ENCODE assay signal across 8 cellular contexts in the genomic region with DNA sequence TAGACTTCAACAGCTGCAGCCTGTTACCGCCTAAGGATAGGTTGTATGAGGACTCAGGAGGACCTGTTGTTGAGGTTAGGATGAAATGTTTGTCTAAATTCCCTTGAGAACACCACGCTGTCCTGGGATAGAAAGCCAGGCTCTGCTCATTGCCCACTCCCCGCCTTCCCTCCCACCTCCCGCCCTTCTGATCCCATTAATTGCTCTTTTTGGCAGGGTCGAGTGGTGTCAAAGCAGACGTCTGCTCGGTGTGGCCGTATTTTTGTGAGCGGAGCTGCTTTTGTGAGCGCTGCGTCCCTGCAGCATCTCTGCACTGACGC.
DNase-seq lines count a peak whose midpoint lies in the region; ATAC-seq and TF ChIP-seq lines count a peak whose summit lies in the region.

No MANE protein-coding gene starts in this region.

- TF ChIP-seq CTCF in H9 (conservative IDR thresholded peaks at IDR 0.05): no peak
- TF ChIP-seq CTCF in WERI-Rb-1 (IDR thresholded peaks at IDR 0.05; ENCODE audit: low read depth, low read length): no peak
- TF ChIP-seq CTCF in gastrocnemius medialis (IDR thresholded peaks at IDR 0.05 in 4 of 5, conservative IDR thresholded peaks at IDR 0.05 in 1 of 5): no peak

- peaks cover 48% of the 10 kb centered on the region for H3K27me3 Mint-ChIP-seq in H9 (ENCODE audit: low read depth)

- H3K56ac ChIP-seq in H9 (ENCODE audit: insufficient read length, low read depth, low read length): no peak overlapping the region

- H3K27me3 ChIP-seq in H9 (ENCODE audit: insufficient read depth, low read length) (peaks cover 3% of the 10 kb centered on the region; the same call in 1 of the 2 replicates), WERI-Rb-1 (ENCODE audit: insufficient read depth, low read depth, severe bottlenecking) (no peaks in the 10 kb centered on the region), gastrocnemius medialis (peaks cover 16 to 30% (median 19%) of the 10 kb centered on the region in 3 donors)

- peaks cover 0 to 13% (median 5%) of the 10 kb centered on the region in 3 experiments; a peak in 2 of 7 replicates for H3K36me3 Mint-ChIP-seq in H9 (ENCODE audit: insufficient read depth in 1 of 3, low read depth in 3 of 3)

- H2BK120ac ChIP-seq in H9 (ENCODE audit: low read depth, low read length, poor library complexity, severe bottlenecking): no peak overlapping the region

- H3K4me3 ChIP-seq in WERI-Rb-1 (ENCODE audit: low read depth, low read length): peak overlapping the region; percentile 44
- peak overlapping the region; percentile 34 to 57 (median 49) for H3K4me3 ChIP-seq in gastrocnemius medialis

- ATAC-seq in gastrocnemius medialis: no peak

- no peaks in the 10 kb centered on the region for H4K20me1 ChIP-seq in H9 (ENCODE audit: control insufficient read depth, insufficient read depth, insufficient read length)

- peaks cover 0 to 13% of the 10 kb centered on the region in 2 experiments; a peak in 4 of 5 replicates for H3K9me3 Mint-ChIP-seq in H9

- no peak overlapping the region for H2BK15ac ChIP-seq in H9 (ENCODE audit: low read depth, low read length)

- no peaks in the 10 kb centered on the region for H3K79me2 ChIP-seq in H9 (ENCODE audit: insufficient read depth, low read length)

- no peaks in the 10 kb centered on the region for H3K36me3 ChIP-seq in WERI-Rb-1
- H3K36me3 ChIP-seq in gastrocnemius medialis: no peaks in the 10 kb centered on the region

- H4K8ac ChIP-seq in H9 (replicated peaks; ENCODE audit: insufficient read length, low read depth, low read length): no peak overlapping the region

- H3K79me1 ChIP-seq in H9 (ENCODE audit: insufficient read depth, low read depth, low read length, poor library complexity, severe bottlenecking): no peaks in the 10 kb centered on the region

- intact Hi-C loops in gastrocnemius medialis (cut with DNase I; ENCODE audit: low total_unique reads): no loop called here

- H3K4me1 ChIP-seq in H9 (ENCODE audit: insufficient read depth, low read length) (no peaks in the 10 kb centered on the region; the same call in 1 of the 2 replicates), gastrocnemius medialis (no peaks in the 10 kb centered on the region)

- in situ Hi-C loops in gastrocnemius medialis (cut with MboI; ENCODE audit: low sequenced_read_pairs in 4 of 4): no loop called here

- no peak overlapping the region for H4K91ac ChIP-seq in H9 (ENCODE audit: insufficient read length, low read depth, low read length)

- H3K27ac ChIP-seq in H9 (ENCODE audit: insufficient read length, low read depth, low read length): no peak overlapping the region
- H3K27ac ChIP-seq in WERI-Rb-1: no peak overlapping the region
- H3K27ac ChIP-seq in gastrocnemius medialis: no peak overlapping the region

- H2BK5ac ChIP-seq in H9 (ENCODE audit: insufficient read length, low read length): no peak overlapping the region

- no peak overlapping the region for H2AFZ ChIP-seq in H9 (ENCODE audit: low read length)

- H3K27ac Mint-ChIP-seq in H9: no peak overlapping the region

- H3K18ac ChIP-seq in H9 (ENCODE audit: insufficient read length, low read depth, low read length): no peak overlapping the region

- H3K14ac ChIP-seq in H9 (ENCODE audit: insufficient read depth, low read length): peak overlapping the region; percentile 36

- WGBS in H9 (ENCODE audit: extremely low coverage, insufficient read length, low lambda C conversion rate): no CpG with 5 or more reads among the region's 12 CpGs

- no peak overlapping the region for H2BK20ac ChIP-seq in H9 (ENCODE audit: low read depth, low read length, poor library complexity, severe bottlenecking)

- no peak overlapping the region for H3K4ac ChIP-seq in H9 (ENCODE audit: low read depth, low read length)

- peak overlapping the region; percentile 74 to 77 for H3K4me3 Mint-ChIP-seq in H9

- no peak for TF ChIP-seq POLR2A in gastrocnemius medialis (IDR thresholded peaks at IDR 0.05)

- no peak overlapping the region for H3T11ph ChIP-seq in H9 (ENCODE audit: low read length)

- no peak overlapping the region for H3K23ac ChIP-seq in H9 (ENCODE audit: insufficient read length, low read depth, low read length)

- no peak overlapping the region for H4K5ac ChIP-seq in H9 (ENCODE audit: insufficient read length, low read depth, low read length)

- peaks cover 36 to 43% of the 10 kb centered on the region in 2 experiments for H3K4me1 Mint-ChIP-seq in H9

- H3K9me3 ChIP-seq in H9 (ENCODE audit: control insufficient read depth, low read depth, low read length) (no peaks in the 10 kb centered on the region), WERI-Rb-1 (ENCODE audit: severe bottlenecking) (peaks cover 7% of the 10 kb centered on the region), gastrocnemius medialis (no peaks in the 10 kb centered on the region)

- H3K9ac ChIP-seq in H9 (ENCODE audit: extremely low read depth, insufficient read length, low read length): no peak overlapping the region

- H2BK12ac ChIP-seq in H9 (ENCODE audit: insufficient read length, low read depth, low read length): no peak overlapping the region

- H2AK5ac ChIP-seq in H9 (ENCODE audit: insufficient read length, low read length): no peak overlapping the region

- H3K23me2 ChIP-seq in H9 (ENCODE audit: insufficient read length, low read depth, low read length, poor library complexity, severe bottlenecking): peaks cover 13% of the 10 kb centered on the region

- H3K4me2 ChIP-seq in H9 (ENCODE audit: insufficient read depth, insufficient read length, low read length): peak overlapping the region; percentile 52

- DNase-seq in H9 (no peak), WERI-Rb-1 (no peak), globus pallidus (ENCODE audit: low spot score) (peak; percentile 43), gastrocnemius medialis (no peak), DMS53 (lab: John Stamatoyannopoulos, UW) (no peak), ureter (ENCODE audit: low spot score) (no peak)
- DNase-seq in central memory CD4-positive, alpha-beta T cell: no peak
- no peak for DNase-seq in NK-92 treated with Interleukin-12 subunit alpha and Interleukin-12 subunit beta, amount 100 ng/mL, for 24 hours (lab: John Stamatoyannopoulos, UW)
